ENCODE assay signal across 16 cellular contexts in genomic region chr2:34547900-34548299, GRCh38.
DNase-seq lines count a peak whose midpoint lies in the region; ATAC-seq, FAIRE-seq and TF ChIP-seq lines count a peak whose summit lies in the region.
"Had no signal": no experiment of that assay in that cellular context is flagged by ENCODE, and none has a peak within 500 bp of the region (broad histone marks: within the 10 kb centered on the region; RNA-seq: fewer than 3 reads in every experiment).

No MANE protein-coding gene starts in this region.

- H4K20me1 ChIP-seq in mammary epithelial cell (ENCODE audit: insufficient read depth, low read length) (no peaks in the 10 kb centered on the region), GM23338 (replicated peaks; ENCODE audit: insufficient read depth) (no peaks in the 10 kb centered on the region), GM12878 (ENCODE audit: control insufficient read depth, insufficient read depth) (no peaks in the 10 kb centered on the region)
- H4K20me1 ChIP-seq: BLaER1 treated with 17β-estradiol and CSF1 and Interleukin-3, amounts not matched to agents 10 nM and 100 nM had no signal

- CTCF ChIA-PET in mammary epithelial cell (lab: Charles Lee; ENCODE audit: low non-redundant PET) (no interaction called here), GM12878 (lab: Yijun Ruan, JAX) (interaction anchor here (1.6 kb wide), 2 partner anchors 22 to 190 kb away, joined by 6 to 7 read pairs; no protein-coding TSS in a partner anchor)

- peaks cover 3% of the 10 kb centered on the region for H3K9me2 ChIP-seq in GM23338 (ENCODE audit: insufficient read depth)

- no peak overlapping the region for H3K4me3 Mint-ChIP-seq in GM23338
- H3K4me3 Mint-ChIP-seq: CD8-positive, alpha-beta T cell; H9 had no signal

- TF ChIP-seq EP300 in GM12878 (IDR thresholded peaks at IDR 0.05; ENCODE audit: borderline replicate concordance in 1 of 2, control insufficient read depth in 1 of 2, low read depth in 2 of 2, low read length in 2 of 2), result no peak

- H2AK5ac ChIP-seq in mesendoderm (ENCODE audit: low read length), result no peak overlapping the region

- H3K56ac ChIP-seq in mesendoderm (ENCODE audit: low read length), result no peak overlapping the region

- ATAC-seq in GM23338, result no peak
- peak; percentile 31; the same call in 2 of the 3 replicates for ATAC-seq in GM12878
- no peak for ATAC-seq in HG03108 (IDR thresholded peaks at IDR 0.05; ENCODE audit: unreplicated experiment)
- ATAC-seq: CD8-positive, alpha-beta T cell had no signal

- peaks cover 24% of the 10 kb centered on the region; the same call in 2 of the 3 replicates for H3K36me3 Mint-ChIP-seq in GM23338 (ENCODE audit: low read depth)
- H3K36me3 Mint-ChIP-seq: CD8-positive, alpha-beta T cell had no signal

- H3K27me3 ChIP-seq in mammary epithelial cell (ENCODE audit: insufficient read depth, low read length), result no peaks in the 10 kb centered on the region
- no peaks in the 10 kb centered on the region for H3K27me3 ChIP-seq in breast epithelium
- no peaks in the 10 kb centered on the region for H3K27me3 ChIP-seq in GM23338 (ENCODE audit: insufficient read depth)
- H3K27me3 ChIP-seq in GM12878 (replicated peaks in 1 of 2; ENCODE audit: control insufficient read depth in 2 of 2, insufficient read depth in 2 of 2, low read length in 1 of 2), result no peaks in the 10 kb centered on the region
- H3K27me3 ChIP-seq in mesendoderm (ENCODE audit: insufficient read depth, low read length, poor library complexity), result no peaks in the 10 kb centered on the region
- H3K27me3 ChIP-seq: BLaER1 treated with 17β-estradiol and CSF1 and Interleukin-3, amounts not matched to agents 10 nM and 100 nM had no signal

- peaks cover 3% of the 10 kb centered on the region; the same call in 2 of the 3 replicates for H3K4me1 Mint-ChIP-seq in GM23338

- TF ChIP-seq CTCF in mammary epithelial cell (conservative IDR thresholded peaks at IDR 0.05 in 1 of 2, IDR thresholded peaks at IDR 0.05 in 1 of 2; ENCODE audit: extremely low read depth in 1 of 2, insufficient read depth in 1 of 2, low read depth in 1 of 2, low read length in 2 of 2) (no peak), breast epithelium (IDR thresholded peaks at IDR 0.05) (no peak), GM23338 (conservative IDR thresholded peaks at IDR 0.05; ENCODE audit: low read depth in 2 of 2) (peak in 1 of 2 experiments; percentile 30; a peak in 2 of 4 replicates), GM12878 (IDR thresholded peaks at IDR 0.05 in 2 of 3, conservative IDR thresholded peaks at IDR 0.05 in 1 of 3; ENCODE audit: control insufficient read depth in 2 of 3, extremely low read depth in 1 of 3, insufficient read depth in 1 of 3, low read depth in 3 of 3, low read length in 3 of 3) (no peak; a peak in 1 of 6 replicates), GM13976 (IDR thresholded peaks at IDR 0.05; ENCODE audit: borderline replicate concordance, control extremely low read depth, extremely low read depth, insufficient read depth, missing control alignments) (no peak)

- H2AFZ ChIP-seq in mammary epithelial cell (ENCODE audit: low read depth, low read length) (peak overlapping the region; percentile 44), GM23338 (no peak overlapping the region), GM12878 (ENCODE audit: control insufficient read depth, low read depth, low read length) (no peak overlapping the region)

- no peak overlapping the region for H3K18ac ChIP-seq in mesendoderm (ENCODE audit: low read length)

- no TSS peak for BruUV-seq in mammary epithelial cell (replicated peaks; lab: Mats Ljungman, UMichigan)
- BruUV-seq in GM12878 (replicated peaks; lab: Mats Ljungman, UMichigan), result no TSS peak

- H3K79me1 ChIP-seq in mesendoderm (ENCODE audit: low read length), result no peaks in the 10 kb centered on the region

- no peak overlapping the region for H3K9ac ChIP-seq in mammary epithelial cell (ENCODE audit: insufficient read depth, low read length)
- H3K9ac ChIP-seq in GM12878 (ENCODE audit: control insufficient read depth, insufficient read depth, low read length), result no peak overlapping the region
- no peak overlapping the region for H3K9ac ChIP-seq in mesendoderm (ENCODE audit: low read length)
- H3K9ac ChIP-seq: BLaER1 treated with 17β-estradiol and CSF1 and Interleukin-3, amounts not matched to agents 10 nM and 100 nM had no signal

- no peak overlapping the region for H4K8ac ChIP-seq in mesendoderm (ENCODE audit: low read depth, low read length)

- H3K27ac Mint-ChIP-seq in GM23338, result no peak overlapping the region
- H3K27ac Mint-ChIP-seq: CD8-positive, alpha-beta T cell had no signal

- H3K4me2 ChIP-seq in mammary epithelial cell (ENCODE audit: insufficient read depth, low read depth, low read length), result no peak overlapping the region
- no peak overlapping the region for H3K4me2 ChIP-seq in GM23338
- H3K4me2 ChIP-seq in GM12878 (ENCODE audit: control insufficient read depth, insufficient read depth), result no peak overlapping the region
- H3K4me2 ChIP-seq in mesendoderm (ENCODE audit: low read length), result no peak overlapping the region
- H3K4me2 ChIP-seq: BLaER1 treated with 17β-estradiol and CSF1 and Interleukin-3, amounts not matched to agents 10 nM and 100 nM had no signal

- H3K27ac ChIP-seq in mammary epithelial cell (ENCODE audit: insufficient read depth, low read depth, low read length) (no peak overlapping the region), breast epithelium (no peak overlapping the region), GM23338 (ENCODE audit: low read depth) (no peak overlapping the region), GM12878 (ENCODE audit: control insufficient read depth, insufficient read depth) (no peak overlapping the region), mesendoderm (ENCODE audit: low read depth, low read length) (no peak overlapping the region)
- H3K27ac ChIP-seq: BLaER1 treated with 17β-estradiol and CSF1 and Interleukin-3, amounts not matched to agents 10 nM and 100 nM had no signal

- DNase-seq in mammary epithelial cell (no peak), breast epithelium (ENCODE audit: low spot score in 2 of 2) (no peak), GM23338 (ENCODE audit: low spot score) (peak; percentile 6), GM12878 (ENCODE audit: low read depth, low spot score) (no peak), mesendoderm (peak; percentile 21), GM13976 (ENCODE audit: low spot score) (no peak), GM19240 (ENCODE audit: insufficient read length, low spot score) (no peak)
- DNase-seq: 8988T; Calu3; CD8-positive, alpha-beta T cell; GDM1; GOT3; KG1 had no signal

- no peak overlapping the region for H2BK5ac ChIP-seq in mesendoderm (ENCODE audit: low read length)

- no peak overlapping the region for H4K5ac ChIP-seq in mesendoderm (ENCODE audit: low read length)

- no peak for FAIRE-seq in GM12878 (lab: Jason Lieb, UNC)

- TF ChIP-seq RAD21 in GM12878 (IDR thresholded peaks at IDR 0.05; ENCODE audit: insufficient read depth, low read depth, low read length), result no peak

- RAD21 ChIA-PET in GM12878 (lab: Charles Lee; ENCODE audit: unreplicated experiment), result interaction anchor here (0.6 to 1.8 kb wide), 2 partner anchors 191 to 315 kb away, joined by 3 to 5 read pairs; no protein-coding TSS in a partner anchor

- no peak overlapping the region for H2BK120ac ChIP-seq in mesendoderm (ENCODE audit: low read depth, low read length)

- in situ Hi-C loops in mammary epithelial cell (cut with MboI; ENCODE audit: low sequenced_read_pairs in 2 of 2), result no loop called here
- in situ Hi-C loops in GM12878 (cut with MboI), result no loop called here
- in situ Hi-C loops in GM13976 (cut with MboI; ENCODE audit: low sequenced_read_pairs, unreplicated experiment), result no loop called here

- H3K36me3 ChIP-seq in mammary epithelial cell (ENCODE audit: insufficient read depth, low read length), result no peaks in the 10 kb centered on the region
- H3K36me3 ChIP-seq in breast epithelium, result no peaks in the 10 kb centered on the region
- H3K36me3 ChIP-seq in GM23338 (ENCODE audit: insufficient read depth), result no peaks in the 10 kb centered on the region
- H3K36me3 ChIP-seq in GM12878 (ENCODE audit: control insufficient read depth in 2 of 2, insufficient read depth in 2 of 2, low read length in 1 of 2), result no peaks in the 10 kb centered on the region
- no peaks in the 10 kb centered on the region for H3K36me3 ChIP-seq in mesendoderm (ENCODE audit: control insufficient read depth, insufficient read depth, low read length)
- H3K36me3 ChIP-seq: BLaER1 treated with 17β-estradiol and CSF1 and Interleukin-3, amounts not matched to agents 10 nM and 100 nM had no signal

- H3F3A ChIP-seq in GM23338 (replicated peaks; ENCODE audit: low read depth), result no peaks in the 10 kb centered on the region

- H3K9me3 ChIP-seq in mammary epithelial cell (replicated peaks; ENCODE audit: insufficient read depth, low read length) (peaks cover 3% of the 10 kb centered on the region), breast epithelium (no peaks in the 10 kb centered on the region), GM12878 (replicated peaks; ENCODE audit: control insufficient read depth, insufficient read depth, low read length) (no peaks in the 10 kb centered on the region; the same call in 2 of the 3 replicates)
- H3K9me3 ChIP-seq: BLaER1 treated with 17β-estradiol and CSF1 and Interleukin-3, amounts not matched to agents 10 nM and 100 nM had no signal

- H3K27me3 Mint-ChIP-seq in GM23338 (ENCODE audit: insufficient read depth, low read depth, poor library complexity), result peaks cover 6% of the 10 kb centered on the region

- peaks cover 20% of the 10 kb centered on the region for H3K9me3 Mint-ChIP-seq in GM23338

- no peak overlapping the region for H3K23ac ChIP-seq in mesendoderm (ENCODE audit: low read length)

- no peak overlapping the region for H3K4me3 ChIP-seq in mammary epithelial cell (replicated peaks in 1 of 3; ENCODE audit: insufficient read depth in 1 of 3, low read depth in 2 of 3, low read length in 3 of 3)
- H3K4me3 ChIP-seq in breast epithelium, result no peak overlapping the region
- no peak overlapping the region for H3K4me3 ChIP-seq in GM23338
- no peak overlapping the region for H3K4me3 ChIP-seq in GM12878
- H3K4me3 ChIP-seq in mesendoderm (ENCODE audit: low read length), result no peak overlapping the region
- H3K4me3 ChIP-seq: BLaER1 treated with 17β-estradiol and CSF1 and Interleukin-3, amounts not matched to agents 10 nM and 100 nM had no signal

- peaks cover 6% of the 10 kb centered on the region for H3K4me1 ChIP-seq in mammary epithelial cell (ENCODE audit: insufficient read depth, low read length)
- H3K4me1 ChIP-seq in breast epithelium, result no peaks in the 10 kb centered on the region
- H3K4me1 ChIP-seq in GM23338 (ENCODE audit: insufficient read depth), result no peaks in the 10 kb centered on the region
- no peaks in the 10 kb centered on the region for H3K4me1 ChIP-seq in GM12878 (ENCODE audit: control insufficient read depth, insufficient read depth, low read length)
- no peaks in the 10 kb centered on the region for H3K4me1 ChIP-seq in mesendoderm (ENCODE audit: control insufficient read depth, low read depth, low read length)
- H3K4me1 ChIP-seq: BLaER1 treated with 17β-estradiol and CSF1 and Interleukin-3, amounts not matched to agents 10 nM and 100 nM had no signal

- SMC1A ChIA-PET in GM12878 (lab: Charles Lee; ENCODE audit: uncharacterized antibody, unreplicated experiment), result interaction anchor here (1.5 kb wide), 1 partner anchor 190 kb away, joined by 4 read pairs; no protein-coding TSS in a partner anchor

- TF ChIP-seq POLR2A in breast epithelium (IDR thresholded peaks at IDR 0.05) (no peak), GM12878 (IDR thresholded peaks at IDR 0.05; ENCODE audit: low read depth, low read length) (no peak)

- POLR2A ChIA-PET in GM12878 (lab: Charles Lee), result no interaction called here

- intact Hi-C loops in mammary epithelial cell (cut with micrococcal nuclease) (no loop called here), breast epithelium (cut with DNase I; ENCODE audit: low total_unique reads) (no loop called here), GM12878 (cut with micrococcal nuclease; ENCODE audit: unreplicated experiment) (no loop called here)

- no peak overlapping the region for H2BK15ac ChIP-seq in mesendoderm (replicated peaks; ENCODE audit: low read depth)

- dilution Hi-C loops in mammary epithelial cell (cut with HindIII; ENCODE audit: low sequenced_read_pairs), result no loop called here

- no peaks in the 10 kb centered on the region for H3K79me2 ChIP-seq in mammary epithelial cell (ENCODE audit: insufficient read depth, low read length)
- H3K79me2 ChIP-seq in GM23338 (replicated peaks; ENCODE audit: insufficient read depth), result no peaks in the 10 kb centered on the region
- H3K79me2 ChIP-seq in GM12878 (ENCODE audit: control insufficient read depth, insufficient read depth, low read length), result no peaks in the 10 kb centered on the region
- no peaks in the 10 kb centered on the region for H3K79me2 ChIP-seq in mesendoderm (ENCODE audit: control insufficient read depth, insufficient read depth, low read length)

- 9% methylated on average over 3 of the region's 3 CpGs for whole genome bisulfite sequencing in mammary epithelial cell (ENCODE audit: low coverage, missing lambda C conversion rate)
- 0% methylated on average over 3 of the region's 3 CpGs for WGBS in GM12878 (ENCODE audit: insufficient coverage, insufficient replicate concordance, low lambda C conversion rate, missing lambda C conversion rate)
- WGBS in mesendoderm (ENCODE audit: extremely low coverage, insufficient coverage, low lambda C conversion rate), result no CpG with 5 or more reads among the region's 3 CpGs

- H3K4ac ChIP-seq in mesendoderm (ENCODE audit: low read depth, low read length), result no peak overlapping the region

Comparison
In these comparisons a context has a peak if more than half of its experiments do, and no peak if none do; other contexts are left out.
1. DNase-seq: peak in GM23338 (single experiment) and mesendoderm (single experiment); none in mammary epithelial cell (single experiment), breast epithelium (0 of 2), GM12878 (single experiment), GM13976 (single experiment) and GM19240 (single experiment).